2 cellular contexts compared by ENCODE assay signal in genomic region chr3:15010664-15011063, GRCh38.
TF ChIP-seq lines count a peak whose summit lies in the region.

No MANE protein-coding gene starts in this region.

TF ChIP-seq in SK-N-SH treated with all-trans-retinoic acid at 6 μM for 48 hours, 23 proteins besides CTCF, POLR2A, EP300 and RAD21 (continued from another document):
- TF ChIP-seq, protein P1, sequence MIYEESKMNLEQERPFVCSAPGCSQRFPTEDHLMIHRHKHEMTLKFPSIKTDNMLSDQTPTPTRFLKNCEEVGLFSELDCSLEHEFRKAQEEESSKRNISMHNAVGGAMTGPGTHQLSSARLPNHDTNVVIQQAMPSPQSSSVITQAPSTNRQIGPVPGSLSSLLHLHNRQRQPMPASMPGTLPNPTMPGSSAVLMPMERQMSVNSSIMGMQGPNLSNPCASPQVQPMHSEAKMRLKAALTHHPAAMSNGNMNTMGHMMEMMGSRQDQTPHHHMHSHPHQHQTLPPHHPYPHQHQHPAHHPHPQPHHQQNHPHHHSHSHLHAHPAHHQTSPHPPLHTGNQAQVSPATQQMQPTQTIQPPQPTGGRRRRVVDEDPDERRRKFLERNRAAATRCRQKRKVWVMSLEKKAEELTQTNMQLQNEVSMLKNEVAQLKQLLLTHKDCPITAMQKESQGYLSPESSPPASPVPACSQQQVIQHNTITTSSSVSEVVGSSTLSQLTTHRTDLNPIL (CRISPR knock-in tag; IDR thresholded peaks at IDR 0.05; ENCODE audit: low read depth) = no peak
- TF ChIP-seq ARNTL (CRISPR knock-in tag; IDR thresholded peaks at IDR 0.05; ENCODE audit: borderline replicate concordance, low read depth) (no peak), TSHZ2 (CRISPR knock-in tag; IDR thresholded peaks at IDR 0.05) (no peak), ESRRG (CRISPR knock-in tag; IDR thresholded peaks at IDR 0.05) (no peak), TCF4 (CRISPR knock-in tag; IDR thresholded peaks at IDR 0.05; ENCODE audit: borderline replicate concordance) (no peak), ZFP3 (CRISPR knock-in tag; IDR thresholded peaks at IDR 0.05) (no peak), TOX (CRISPR knock-in tag; IDR thresholded peaks at IDR 0.05; ENCODE audit: borderline replicate concordance) (no peak)

TF ChIP-seq in SK-N-SH, 30 proteins besides CTCF, POLR2A, EP300 and RAD21 (continued from another document):
- TF ChIP-seq TAF1 (IDR thresholded peaks at IDR 0.05; ENCODE audit: borderline replicate concordance, low read depth, low read length) = no peak
- no peak for TF ChIP-seq CHD2 (IDR thresholded peaks at IDR 0.05; ENCODE audit: low read length, partially characterized antibody)
- TF ChIP-seq RCOR1 (IDR thresholded peaks at IDR 0.05; ENCODE audit: low read length) = no peak
- TF ChIP-seq FOXJ3 (CRISPR knock-in tag; IDR thresholded peaks at IDR 0.05) = no peak
- TF ChIP-seq RFX5 (IDR thresholded peaks at IDR 0.05; ENCODE audit: low read length) = no peak
- TF ChIP-seq, protein P2, sequence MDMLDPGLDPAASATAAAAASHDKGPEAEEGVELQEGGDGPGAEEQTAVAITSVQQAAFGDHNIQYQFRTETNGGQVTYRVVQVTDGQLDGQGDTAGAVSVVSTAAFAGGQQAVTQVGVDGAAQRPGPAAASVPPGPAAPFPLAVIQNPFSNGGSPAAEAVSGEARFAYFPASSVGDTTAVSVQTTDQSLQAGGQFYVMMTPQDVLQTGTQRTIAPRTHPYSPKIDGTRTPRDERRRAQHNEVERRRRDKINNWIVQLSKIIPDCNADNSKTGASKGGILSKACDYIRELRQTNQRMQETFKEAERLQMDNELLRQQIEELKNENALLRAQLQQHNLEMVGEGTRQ (IDR thresholded peaks at IDR 0.05; ENCODE audit: borderline replicate concordance, low read depth, low read length) = no peak
- TF ChIP-seq TCF12 (IDR thresholded peaks at IDR 0.05) = no peak
- TF ChIP-seq, protein P3, sequence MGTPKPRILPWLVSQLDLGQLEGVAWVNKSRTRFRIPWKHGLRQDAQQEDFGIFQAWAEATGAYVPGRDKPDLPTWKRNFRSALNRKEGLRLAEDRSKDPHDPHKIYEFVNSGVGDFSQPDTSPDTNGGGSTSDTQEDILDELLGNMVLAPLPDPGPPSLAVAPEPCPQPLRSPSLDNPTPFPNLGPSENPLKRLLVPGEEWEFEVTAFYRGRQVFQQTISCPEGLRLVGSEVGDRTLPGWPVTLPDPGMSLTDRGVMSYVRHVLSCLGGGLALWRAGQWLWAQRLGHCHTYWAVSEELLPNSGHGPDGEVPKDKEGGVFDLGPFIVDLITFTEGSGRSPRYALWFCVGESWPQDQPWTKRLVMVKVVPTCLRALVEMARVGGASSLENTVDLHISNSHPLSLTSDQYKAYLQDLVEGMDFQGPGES (IDR thresholded peaks at IDR 0.05; ENCODE audit: low read depth, low read length) = no peak
- TF ChIP-seq, protein P4, sequence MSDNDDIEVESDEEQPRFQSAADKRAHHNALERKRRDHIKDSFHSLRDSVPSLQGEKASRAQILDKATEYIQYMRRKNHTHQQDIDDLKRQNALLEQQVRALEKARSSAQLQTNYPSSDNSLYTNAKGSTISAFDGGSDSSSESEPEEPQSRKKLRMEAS (IDR thresholded peaks at IDR 0.05; ENCODE audit: low read depth) = no peak
- no peak for TF ChIP-seq PBX3 (IDR thresholded peaks at IDR 0.05)
- no peak for TF ChIP-seq NRF1 (IDR thresholded peaks at IDR 0.05; ENCODE audit: low read depth, low read length)
- no peak for TF ChIP-seq GABPA (IDR thresholded peaks at IDR 0.05; ENCODE audit: low read depth)
- no peak for TF ChIP-seq NFIC (IDR thresholded peaks at IDR 0.05; ENCODE audit: borderline replicate concordance)
TF ChIP-seq in SK-N-SH: peak in this region for 0.
